8 cellular contexts compared by ENCODE assay signal in genomic region chr20:21235713-21236445, GRCh38.
DNase-seq lines count a peak whose midpoint lies in the region; ATAC-seq and TF ChIP-seq lines count a peak whose summit lies in the region.

No MANE protein-coding gene starts in this region.

- H3K4me3 ChIP-seq in kidney epithelial cell (ENCODE audit: low read depth, low read length), result no peak overlapping the region

- H3K27ac Mint-ChIP-seq in HFFc6, result peak overlapping the region; percentile 32; the same call in 1 of the 2 replicates

- peak; percentile 80 for DNase-seq in DMS 273 (lab: John Stamatoyannopoulos, UW; ENCODE audit: unreplicated experiment)
- peak; percentile 61 for DNase-seq in HFFc6
- peak; percentile 71 for DNase-seq in NCI-H345 (lab: John Stamatoyannopoulos, UW)
- peak; percentile 13 to 39 (median 20) for DNase-seq in activated CD4-positive, CD25-positive, alpha-beta regulatory T cell (lab: John Stamatoyannopoulos, UW)
- peak in 59 of 61 donors; percentile 3 to 82 (median 59) for DNase-seq in caudate nucleus (lab: John Stamatoyannopoulos, UW)
- peak; percentile 16 for DNase-seq in kidney epithelial cell (ENCODE audit: low read depth)
- peak; percentile 72 to 78 for DNase-seq in stimulated activated CD4-positive, alpha-beta T cell treated with anti-CD3 and anti-CD28 coated beads, Interleukin-2, amount 100 ng/mL, for 24 hours

- peaks cover 16% of the 10 kb centered on the region for H3K4me1 Mint-ChIP-seq in HFFc6 (ENCODE audit: low read depth)

- peak; percentile 93 for TF ChIP-seq CTCF in HFFc6 (IDR thresholded peaks at IDR 0.05)
- TF ChIP-seq CTCF in kidney epithelial cell (IDR thresholded peaks at IDR 0.05; ENCODE audit: insufficient read depth, low read length, poor library complexity, severe bottlenecking), result peak; percentile 98

- ATAC-seq in HG02938 (IDR thresholded peaks at IDR 0.05; ENCODE audit: unreplicated experiment), result no peak

- H3K9me3 Mint-ChIP-seq in HFFc6, result no peaks in the 10 kb centered on the region

- no peaks in the 10 kb centered on the region for H3K36me3 Mint-ChIP-seq in HFFc6 (ENCODE audit: low read depth)

- H3K4me3 Mint-ChIP-seq in HFFc6, result peak overlapping the region; percentile 36

- no peaks in the 10 kb centered on the region for H3K27me3 ChIP-seq in kidney epithelial cell (ENCODE audit: control insufficient read depth, insufficient read depth, low read length)

- H3K27ac ChIP-seq in caudate nucleus (ENCODE audit: low read depth, low read length), result peak overlapping the region; percentile 98

- no peaks in the 10 kb centered on the region for H3K36me3 ChIP-seq in kidney epithelial cell (ENCODE audit: control insufficient read depth, insufficient read depth, low read length)

- H3K27me3 Mint-ChIP-seq in HFFc6 (ENCODE audit: insufficient read depth), result no peaks in the 10 kb centered on the region; the same call in 1 of the 2 replicates

Comparison
In these comparisons a context has a peak if more than half of its experiments do, and no peak if none do; other contexts are left out.
1. DNase-seq: peak in every context shown above with its lines; median percentile 80 in DMS 273; 75 in stimulated activated CD4-positive, alpha-beta T cell treated with anti-CD3 and anti-CD28 coated beads, Interleukin-2, amount 100 ng/mL, for 24 hours; 71 in NCI-H345; 61 in HFFc6; 59 in caudate nucleus; 20 in activated CD4-positive, CD25-positive, alpha-beta regulatory T cell; 16 in kidney epithelial cell.